26 cellular contexts compared by ENCODE assay signal in genomic region chr6:2950713-2951112, GRCh38.
"Had no signal": no experiment of that assay in that cellular context is flagged by ENCODE, and none has a peak within 500 bp of the region (broad histone marks: within the 10 kb centered on the region; RNA-seq: fewer than 3 reads in every experiment).

No MANE protein-coding gene starts in this region.

- ATAC-seq: activated CD8-positive, alpha-beta T cell treated with anti-CD3 and anti-CD28 coated beads, Interleukin-2, amount 10 ng/mL, durations not matched to agents 7 days and 5 days; activated T-cell treated with anti-CD3 and anti-CD28 coated beads, Interleukin-2, amount 50 U/mL, for 4 hours; foreskin keratinocyte; heart left ventricle; natural killer cell treated with Interleukin-12 subunit alpha and Interleukin-12 subunit beta and Interleukin-15 and Interleukin-18, amount 100 ng/mL, for 72 hours; sciatic nerve; stimulated activated memory B cell treated with anti-CD40 and anti-IgM and Interleukin-4, amounts not matched to agents 10 μg/mL and 1 μg/mL and 100 μg/mL, for 72 hours; stimulated activated naive CD8-positive, alpha-beta T cell treated with anti-CD3 and anti-CD28 coated beads, Interleukin-15, amount 100 ng/mL, for 72 hours had no signal

- H3K9me3 Mint-ChIP-seq: activated B cell treated with CpG ODN at 0.5 μM for 24 hours; activated naive CD4-positive, alpha-beta T cell treated with anti-CD3 and anti-CD28 coated beads for 36 hours; activated naive CD8-positive, alpha-beta T cell treated with anti-CD3 and anti-CD28 coated beads for 36 hours; activated T-cell treated with anti-CD3 and anti-CD28 coated beads, Interleukin-2, amount 50 U/mL, for 4 hours; immature natural killer cell; natural killer cell treated with Interleukin-12 subunit alpha and Interleukin-12 subunit beta and Interleukin-15 and Interleukin-18, amount 100 ng/mL, for 72 hours; stimulated activated memory B cell treated with anti-CD40 and anti-IgM and Interleukin-4, amounts not matched to agents 10 μg/mL and 1 μg/mL and 100 μg/mL, for 72 hours; stimulated activated naive CD8-positive, alpha-beta T cell treated with anti-CD3 and anti-CD28 coated beads, Interleukin-15, amount 100 ng/mL, for 72 hours; T-helper 2 cell treated with Interferon-gamma antibody and Interleukin-4, amounts not matched to agents 5 μg/mL and 100 μg/mL, for 36 hours had no signal

- H3K27ac Mint-ChIP-seq: activated B cell treated with CpG ODN at 0.5 μM for 24 hours; activated CD8-positive, alpha-beta T cell treated with anti-CD3 and anti-CD28 coated beads, Interleukin-2, amount 10 ng/mL, durations not matched to agents 7 days and 5 days; activated naive CD4-positive, alpha-beta T cell treated with anti-CD3 and anti-CD28 coated beads for 36 hours; activated naive CD8-positive, alpha-beta T cell treated with anti-CD3 and anti-CD28 coated beads for 36 hours; brain; progenitor cell of endocrine pancreas; stimulated activated naive CD8-positive, alpha-beta T cell treated with anti-CD3 and anti-CD28 coated beads, Interleukin-15, amount 100 ng/mL, for 72 hours; T-helper 2 cell treated with Interferon-gamma antibody and Interleukin-4, amounts not matched to agents 5 μg/mL and 100 μg/mL, for 36 hours had no signal

- H3K4me3 Mint-ChIP-seq: activated B cell treated with CpG ODN at 0.5 μM for 24 hours; activated CD8-positive, alpha-beta T cell treated with anti-CD3 and anti-CD28 coated beads, Interleukin-2, amount 10 ng/mL, durations not matched to agents 7 days and 5 days; activated naive CD4-positive, alpha-beta T cell treated with anti-CD3 and anti-CD28 coated beads for 36 hours; activated naive CD8-positive, alpha-beta T cell treated with anti-CD3 and anti-CD28 coated beads for 36 hours; activated T-cell treated with anti-CD3 and anti-CD28 coated beads, Interleukin-2, amount 50 U/mL, for 4 hours; brain; immature natural killer cell; stimulated activated memory B cell treated with anti-CD40 and anti-IgM and Interleukin-4, amounts not matched to agents 10 μg/mL and 1 μg/mL and 100 μg/mL, for 72 hours; stimulated activated naive CD8-positive, alpha-beta T cell treated with anti-CD3 and anti-CD28 coated beads, Interleukin-15, amount 100 ng/mL, for 72 hours; T-helper 2 cell treated with Interferon-gamma antibody and Interleukin-4, amounts not matched to agents 5 μg/mL and 100 μg/mL, for 36 hours had no signal

- DNase-seq: activated B cell treated with CpG ODN at 0.5 μM for 24 hours; activated CD8-positive, alpha-beta T cell treated with anti-CD3 and anti-CD28 coated beads, Interleukin-2, amount 10 ng/mL, durations not matched to agents 7 days and 5 days; activated naive CD4-positive, alpha-beta T cell treated with anti-CD3 and anti-CD28 coated beads for 36 hours; activated naive CD8-positive, alpha-beta T cell treated with anti-CD3 and anti-CD28 coated beads for 36 hours; activated T-cell treated with anti-CD3 and anti-CD28 coated beads, Interleukin-2, amount 50 U/mL, for 4 hours; cortex of kidney; foreskin keratinocyte; hypothalamus; immature natural killer cell; mesendoderm; ovary; stimulated activated CD4-positive, alpha-beta T cell treated with anti-CD3 and anti-CD28 coated beads, Interleukin-4, amount 100 ng/mL, for 24 hours; stimulated activated naive CD8-positive, alpha-beta T cell treated with anti-CD3 and anti-CD28 coated beads, Interleukin-15, amount 100 ng/mL, for 72 hours; T-helper 1 cell; tibial artery had no signal

- H3K4me1 ChIP-seq: ascending aorta, foreskin keratinocyte had no signal

- H3K27ac ChIP-seq: ascending aorta, foreskin keratinocyte, ovary had no signal

- H3K9me3 ChIP-seq: ascending aorta, esophagus muscularis mucosa, heart left ventricle, ovary, tibial artery had no signal

- H3K27me3 ChIP-seq: ascending aorta, esophagus muscularis mucosa, foreskin keratinocyte, heart left ventricle, ovary, tibial artery had no signal

- H3K4me3 ChIP-seq: ascending aorta, esophagus muscularis mucosa, heart left ventricle, lung, ovary, skin epidermis, tibial artery had no signal

- H3K27me3 Mint-ChIP-seq: activated B cell treated with CpG ODN at 0.5 μM for 24 hours; activated naive CD8-positive, alpha-beta T cell treated with anti-CD3 and anti-CD28 coated beads for 36 hours; brain; natural killer cell treated with Interleukin-12 subunit alpha and Interleukin-12 subunit beta and Interleukin-15 and Interleukin-18, amount 100 ng/mL, for 72 hours; progenitor cell of endocrine pancreas; stimulated activated memory B cell treated with anti-CD40 and anti-IgM and Interleukin-4, amounts not matched to agents 10 μg/mL and 1 μg/mL and 100 μg/mL, for 72 hours; stimulated activated naive CD8-positive, alpha-beta T cell treated with anti-CD3 and anti-CD28 coated beads, Interleukin-15, amount 100 ng/mL, for 72 hours had no signal

- H3K36me3 ChIP-seq: ovary had no signal
